ENCODE assay signal across 1 cellular context in genomic region chr18:8721094-8721669, GRCh38.
TF ChIP-seq lines count a peak whose summit lies in the region.

No MANE protein-coding gene starts in this region.

TF ChIP-seq in IMR-90, 13 proteins besides CTCF, POLR2A, EP300 and RAD21 (continued from another document):
- TF ChIP-seq NFE2L2 (IDR thresholded peaks at IDR 0.05; ENCODE audit: low read depth, low read length): no peak
